16 cellular contexts compared by ENCODE assay signal in genomic region chr5:41790038-41790776, GRCh38.
A peak's percentile ranks its signal among the peaks of the same experiment; 100 is the strongest.
DNase-seq lines count a peak whose midpoint lies in the region; ATAC-seq and TF ChIP-seq lines count a peak whose summit lies in the region.
"Had no signal": no experiment of that assay in that cellular context is flagged by ENCODE, and none has a peak within 500 bp of the region (broad histone marks: within the 10 kb centered on the region; RNA-seq: fewer than 3 reads in every experiment).

No MANE protein-coding gene starts in this region.

- peaks cover 30% of the 10 kb centered on the region for H3K4me1 ChIP-seq in adipocyte (ENCODE audit: control insufficient read depth, insufficient read depth, low read length)
- H3K4me1 ChIP-seq: prostate gland had no signal

- intact Hi-C loops in Right ventricle myocardium inferior (cut with DNase I) = no loop called here

- no peaks in the 10 kb centered on the region for H3K9me3 ChIP-seq in adipocyte (ENCODE audit: control insufficient read depth, low read length)
- H3K9me3 ChIP-seq: HAP-1, prostate gland had no signal

- H3K36me3 ChIP-seq in adipocyte (ENCODE audit: control insufficient read depth, insufficient read depth, low read length, severe bottlenecking) = no peaks in the 10 kb centered on the region
- H3K36me3 ChIP-seq: HAP-1, prostate gland had no signal

- no peak overlapping the region for H3K9ac ChIP-seq in adipocyte (ENCODE audit: low read length)

- ATAC-seq in GM19397 (IDR thresholded peaks at IDR 0.05; ENCODE audit: unreplicated experiment) (no peak), Right ventricle myocardium inferior (no peak)
- ATAC-seq: foreskin keratinocyte; natural killer cell; stimulated activated naive CD8-positive, alpha-beta T cell treated with anti-CD3 and anti-CD28 coated beads, Interleukin-15, Interleukin-2, amounts not matched to agents 100 U/mL and 50 U/mL, for 24 hours; WTC11 had no signal

- H3K27me3 ChIP-seq in adipocyte (replicated peaks; ENCODE audit: control insufficient read depth, insufficient read depth, low read length) = no peaks in the 10 kb centered on the region
- H3K27me3 ChIP-seq: foreskin keratinocyte had no signal

- H3K4me3 ChIP-seq in adipocyte (ENCODE audit: low read length) = no peak overlapping the region
- H3K4me3 ChIP-seq in foreskin fibroblast (ENCODE audit: low read depth in 1 of 2, low read length in 2 of 2) = peak overlapping the region in 1 of 2 donors; percentile 10
- H3K4me3 ChIP-seq: HAP-1, lung, prostate gland had no signal

- TF ChIP-seq CTCF in AG09319 (IDR thresholded peaks at IDR 0.05; ENCODE audit: low read depth, low read length) (no peak), foreskin fibroblast (IDR thresholded peaks at IDR 0.05; ENCODE audit: low read depth, low read length) (no peak)

- DNase-seq in AG09319 (ENCODE audit: extremely low read depth, low read depth) (peak; percentile 44), NCI-H146 (lab: John Stamatoyannopoulos, UW) (peak; percentile 57), adipocyte (ENCODE audit: low read depth) (peak; percentile 87), foreskin fibroblast (peak; percentile 59 to 85), Right ventricle myocardium inferior (ENCODE audit: missing footprints) (no peak), GOT3 (lab: John Stamatoyannopoulos, UW) (no peak)
- DNase-seq in activated naive CD4-positive, alpha-beta T cell treated with Interleukin-2 at 50 U/mL for 16 hours = no peak
- DNase-seq: effector CD4-positive, alpha-beta T cell; foreskin keratinocyte; natural killer cell; stimulated activated naive CD8-positive, alpha-beta T cell treated with anti-CD3 and anti-CD28 coated beads, Interleukin-15, Interleukin-2, amounts not matched to agents 100 U/mL and 50 U/mL, for 24 hours had no signal

Comparison
In these comparisons a context has a peak if more than half of its experiments do, and no peak if none do; other contexts are left out.
1. DNase-seq: peak in AG09319 (single experiment), NCI-H146 (single experiment), adipocyte (single experiment) and foreskin fibroblast (2 of 2); none in Right ventricle myocardium inferior (single experiment), activated naive CD4-positive, alpha-beta T cell treated with Interleukin-2 at 50 U/mL for 16 hours (single experiment) and GOT3 (single experiment).